In the genomic region with DNA sequence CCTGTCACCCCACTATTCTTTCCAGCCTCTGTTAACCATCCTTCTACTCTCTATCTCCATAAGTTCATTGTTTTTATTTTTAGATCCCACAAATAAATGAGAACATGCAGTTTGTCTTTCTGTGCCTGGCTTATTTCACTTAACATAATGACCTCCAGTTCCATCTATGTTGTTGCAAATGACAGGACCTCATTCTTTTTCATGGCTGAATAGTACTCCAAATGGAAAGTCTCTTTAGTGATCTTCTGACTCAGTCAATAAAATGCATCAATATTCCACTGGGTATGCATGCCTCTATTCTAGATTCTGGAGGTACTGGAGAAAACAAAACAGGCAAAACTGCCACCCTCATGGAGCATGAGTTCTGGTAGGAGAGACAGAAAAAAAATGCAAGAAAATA, we compare ENCODE assay signal across 21 cellular contexts.
DNase-seq lines count a peak whose midpoint lies in the region; ATAC-seq, FAIRE-seq and TF ChIP-seq lines count a peak whose summit lies in the region.
"Had no signal": no experiment of that assay in that cellular context is flagged by ENCODE, and none has a peak within 500 bp of the region (broad histone marks: within the 10 kb centered on the region; RNA-seq: fewer than 3 reads in every experiment).

No MANE protein-coding gene starts in this region.

- no peak for ATAC-seq in CD4-positive, alpha-beta T cell (ENCODE audit: poor library complexity)
- ATAC-seq: CD8-positive, alpha-beta T cell; GM12878; HCT116 had no signal

- peak overlapping the region; percentile 58 for H3K27ac Mint-ChIP-seq in CD4-positive, alpha-beta T cell
- peak overlapping the region in 5 of 8 donors; percentile 32 to 71 (median 56) for H3K27ac Mint-ChIP-seq in CD8-positive, alpha-beta memory T cell
- peak overlapping the region in 4 of 6 donors; percentile 47 to 99 (median 61) for H3K27ac Mint-ChIP-seq in immature natural killer cell
- H3K27ac Mint-ChIP-seq: CD8-positive, alpha-beta T cell had no signal

- H3K4me1 ChIP-seq in CD8-positive, alpha-beta memory T cell (ENCODE audit: insufficient read depth, low read length), result peaks cover 8% of the 10 kb centered on the region
- H3K4me1 ChIP-seq in smooth muscle cell (ENCODE audit: low read depth), result no peaks in the 10 kb centered on the region

- DNase-seq in CD4-positive, alpha-beta T cell, result no peak
- DNase-seq in CD8-positive, alpha-beta memory T cell, result no peak
- DNase-seq in immature natural killer cell (no peak), RCC 7860 (ENCODE audit: low spot score) (no peak), NCI-H146 (lab: John Stamatoyannopoulos, UW) (no peak), smooth muscle cell (lab: John Stamatoyannopoulos, UW; ENCODE audit: unreplicated experiment) (no peak)
- DNase-seq: ACHN; CD8-positive, alpha-beta T cell; COR-L47; DMS 273 treated with DMSO at 0.1 percent for 48 hours; DMS53; DND-41; EL; GOT3; H7; KBM-7 had no signal

- TF ChIP-seq CTCF in CD4-positive, alpha-beta T cell (IDR thresholded peaks at IDR 0.05), result no peak
- no peak for TF ChIP-seq CTCF in smooth muscle cell (IDR thresholded peaks at IDR 0.05; ENCODE audit: borderline replicate concordance, insufficient read depth, poor library complexity, severe bottlenecking)

- CTCF ChIA-PET in CD4-positive, alpha-beta T cell (lab: Charles Lee), result no interaction called here
- CTCF ChIA-PET in CD8-positive, alpha-beta memory T cell (lab: Charles Lee), result interaction anchor here (0.7 kb wide), 1 partner anchor 130 kb away, joined by 3 read pairs; no protein-coding TSS in a partner anchor

- no peaks in the 10 kb centered on the region for H3K27me3 ChIP-seq in CD4-positive, alpha-beta T cell (ENCODE audit: control insufficient read depth, insufficient read depth, low read length)
- no peaks in the 10 kb centered on the region for H3K27me3 ChIP-seq in CD8-positive, alpha-beta memory T cell (ENCODE audit: insufficient read depth, low read length, poor library complexity, severe bottlenecking)
- H3K27me3 ChIP-seq in smooth muscle cell (ENCODE audit: low read depth), result no peaks in the 10 kb centered on the region

- H3K27me3 Mint-ChIP-seq in CD4-positive, alpha-beta T cell, result no peaks in the 10 kb centered on the region
- H3K27me3 Mint-ChIP-seq in CD8-positive, alpha-beta memory T cell, result peaks cover 2 to 6% of the 10 kb centered on the region in 2 donors
- peaks cover 0 to 6% (median 4%) of the 10 kb centered on the region in 3 donors for H3K27me3 Mint-ChIP-seq in immature natural killer cell (ENCODE audit: low read depth in 3 of 3)

- POLR2A ChIA-PET in CD4-positive, alpha-beta T cell (lab: Charles Lee), result interaction anchor here (1.0 to 1.1 kb wide), 2 partner anchors 15 to 237 kb away, joined by 3 read pairs; no protein-coding TSS in a partner anchor
- POLR2A ChIA-PET in CD8-positive, alpha-beta memory T cell (lab: Charles Lee), result no interaction called here

- peaks cover 25% of the 10 kb centered on the region for H3K4me1 Mint-ChIP-seq in CD4-positive, alpha-beta T cell (ENCODE audit: low read depth)
- H3K4me1 Mint-ChIP-seq in CD8-positive, alpha-beta memory T cell, result peaks cover 21 to 27% (median 22%) of the 10 kb centered on the region in 3 donors
- peaks cover 23 to 34% of the 10 kb centered on the region in 2 donors for H3K4me1 Mint-ChIP-seq in immature natural killer cell

- H3K4me3 Mint-ChIP-seq in CD4-positive, alpha-beta T cell, result peak overlapping the region; percentile 11
- H3K4me3 Mint-ChIP-seq in CD8-positive, alpha-beta memory T cell, result no peak overlapping the region
- peak overlapping the region in 1 of 5 donors; percentile 25 for H3K4me3 Mint-ChIP-seq in immature natural killer cell
- H3K4me3 Mint-ChIP-seq: CD8-positive, alpha-beta T cell had no signal

- H3K9ac ChIP-seq in smooth muscle cell (ENCODE audit: low read depth), result no peak overlapping the region

- no peaks in the 10 kb centered on the region for H3K36me3 ChIP-seq in CD8-positive, alpha-beta memory T cell (ENCODE audit: insufficient read depth, low read length)
- H3K36me3 ChIP-seq in smooth muscle cell (ENCODE audit: low read depth), result no peaks in the 10 kb centered on the region

- no peaks in the 10 kb centered on the region for H3K79me2 ChIP-seq in smooth muscle cell (ENCODE audit: low read depth)

- H3K27ac ChIP-seq in CD4-positive, alpha-beta T cell (ENCODE audit: low read depth, low read length), result no peak overlapping the region
- no peak overlapping the region for H3K27ac ChIP-seq in CD8-positive, alpha-beta memory T cell (ENCODE audit: low read depth, low read length)
- H3K27ac ChIP-seq in smooth muscle cell (ENCODE audit: low read depth), result no peak overlapping the region
- H3K27ac ChIP-seq: C4-2B, HL-60 had no signal

- H3K36me3 Mint-ChIP-seq in CD4-positive, alpha-beta T cell (ENCODE audit: low read depth), result no peaks in the 10 kb centered on the region
- H3K36me3 Mint-ChIP-seq in CD8-positive, alpha-beta memory T cell, result peaks cover 0 to 2% (median under 1%) of the 10 kb centered on the region in 3 donors
- peaks cover 0 to 4% (median 1%) of the 10 kb centered on the region in 3 donors for H3K36me3 Mint-ChIP-seq in immature natural killer cell
- H3K36me3 Mint-ChIP-seq: CD8-positive, alpha-beta T cell had no signal

- H3K4me3 ChIP-seq in CD8-positive, alpha-beta memory T cell (ENCODE audit: low read length), result no peak overlapping the region
- no peak overlapping the region for H3K4me3 ChIP-seq in smooth muscle cell
- H3K4me3 ChIP-seq: GM12878 had no signal

- FAIRE-seq in RCC 7860 (lab: Jason Lieb, UNC), result no peak
- FAIRE-seq: A204.1, GM12878 had no signal

- no peak overlapping the region for H2AFZ ChIP-seq in smooth muscle cell (ENCODE audit: low read depth)

- no peaks in the 10 kb centered on the region for H3F3A ChIP-seq in smooth muscle cell (ENCODE audit: low read depth)

- no peaks in the 10 kb centered on the region for H3K9me3 ChIP-seq in CD4-positive, alpha-beta T cell (ENCODE audit: control insufficient read depth, low read length)
- H3K9me3 ChIP-seq in CD8-positive, alpha-beta memory T cell (ENCODE audit: low read length), result no peaks in the 10 kb centered on the region
- H3K9me3 ChIP-seq in smooth muscle cell (replicated peaks; ENCODE audit: low read depth), result no peaks in the 10 kb centered on the region

- H4K20me1 ChIP-seq in smooth muscle cell (ENCODE audit: low read depth), result no peaks in the 10 kb centered on the region

- no peak overlapping the region for H3K4me2 ChIP-seq in smooth muscle cell

- intact Hi-C loops in CD4-positive, alpha-beta T cell (cut with DNase I, micrococcal nuclease), result loop anchor here in 1 of 2 experiments (10.0 kb wide), 1 partner anchor 363 kb away; no protein-coding TSS in a partner anchor

- H3K9me3 Mint-ChIP-seq in CD4-positive, alpha-beta T cell, result peaks cover 1% of the 10 kb centered on the region
- H3K9me3 Mint-ChIP-seq in CD8-positive, alpha-beta memory T cell, result peaks cover 0 to 6% (median 0%) of the 10 kb centered on the region in 5 donors
- peaks cover 0 to 2% (median 0%) of the 10 kb centered on the region in 6 donors for H3K9me3 Mint-ChIP-seq in immature natural killer cell
